ENCODE assay signal across 8 cellular contexts in the genomic region with DNA sequence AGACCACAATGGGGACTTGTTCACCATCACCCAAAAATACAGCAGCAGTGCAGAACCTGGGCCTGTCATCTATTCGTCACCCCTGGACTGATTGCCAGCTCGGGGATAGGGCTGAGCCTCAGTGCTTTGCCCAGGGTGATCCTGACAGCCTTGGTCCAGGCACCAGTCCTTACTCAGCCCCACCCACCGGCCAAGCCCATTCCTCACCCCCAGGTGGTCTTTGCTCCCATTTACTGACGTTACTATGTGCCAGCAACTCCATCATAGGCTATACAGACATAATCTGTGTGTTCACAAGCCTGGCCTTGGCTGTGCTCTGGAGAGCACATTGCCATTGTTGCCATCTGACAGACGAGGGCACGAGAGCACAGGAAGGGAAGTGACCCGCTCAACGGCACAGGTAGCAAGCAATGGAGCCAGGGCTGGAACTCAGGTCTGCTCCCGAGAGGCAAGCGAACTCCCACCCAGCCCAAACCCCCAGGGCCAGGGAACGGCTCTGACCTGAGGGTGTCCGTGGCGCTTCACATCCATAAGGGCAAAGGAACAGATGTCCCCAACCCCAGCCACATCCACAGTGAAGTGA. TPM values are rescaled to one million over a fixed set of nuclear protein-coding genes. Genes with fewer than 3 reads are reported as not detected.
DNase-seq lines count a peak whose midpoint lies in the region; ATAC-seq, FAIRE-seq and TF ChIP-seq lines count a peak whose summit lies in the region.

No MANE protein-coding gene starts in this region.

- H3K4me1 ChIP-seq in K562 (replicated peaks in 1 of 2; ENCODE audit: control insufficient read depth in 2 of 2, insufficient read depth in 2 of 2, low read length in 2 of 2), result peaks cover 24 to 73% of the 10 kb centered on the region in 2 experiments
- H3K4me1 ChIP-seq in rectal smooth muscle tissue (ENCODE audit: control insufficient read depth, insufficient read depth, low read length), result peaks cover 6% of the 10 kb centered on the region

- in situ Hi-C loops in K562 (cut with MboI), result no loop called here

- POLR2A ChIA-PET in activated CD4-positive, alpha-beta T cell treated with anti-CD3 and anti-CD28 coated beads, Interleukin-2, amount 10 ng/mL, durations not matched to agents 7 days and 5 days (lab: Charles Lee), result no interaction called here
- POLR2A ChIA-PET in K562 (lab: Yijun Ruan, JAX), result interaction anchor here (0.5 to 14.3 kb wide), 8 partner anchors 8 to 1167 kb away, joined by 3 to 146 read pairs (median 4); a partner anchor contains a TSS

- peak overlapping the region; percentile 73 to 93 for H3K9ac ChIP-seq in K562 (ENCODE audit: insufficient read depth in 1 of 2, low read depth in 2 of 2, low read length in 2 of 2)
- no peak overlapping the region for H3K9ac ChIP-seq in rectal smooth muscle tissue (ENCODE audit: low read length)

- no peak for TF ChIP-seq RAD21 in K562 (CRISPR knock-in tag; conservative IDR thresholded peaks at IDR 0.05 in 1 of 2, IDR thresholded peaks at IDR 0.05 in 1 of 2)

- H2AFZ ChIP-seq in K562 (ENCODE audit: low read depth, low read length), result peak overlapping the region; percentile 96

- no peaks in the 10 kb centered on the region for H3K9me3 Mint-ChIP-seq in activated CD4-positive, alpha-beta T cell treated with anti-CD3 and anti-CD28 coated beads, Interleukin-2, amount 10 ng/mL, durations not matched to agents 7 days and 5 days

- H3K27ac Mint-ChIP-seq in activated CD4-positive, alpha-beta T cell treated with anti-CD3 and anti-CD28 coated beads, Interleukin-2, amount 10 ng/mL, durations not matched to agents 7 days and 5 days, result peak overlapping the region; percentile 76

- peak overlapping the region; percentile 64 for H3K4me3 Mint-ChIP-seq in activated CD4-positive, alpha-beta T cell treated with anti-CD3 and anti-CD28 coated beads, Interleukin-2, amount 10 ng/mL, durations not matched to agents 7 days and 5 days

- H3K4me1 Mint-ChIP-seq in activated CD4-positive, alpha-beta T cell treated with anti-CD3 and anti-CD28 coated beads, Interleukin-2, amount 10 ng/mL, durations not matched to agents 7 days and 5 days, result peaks cover 65% of the 10 kb centered on the region

- TF ChIP-seq POLR2A in K562 (conservative IDR thresholded peaks at IDR 0.05), result no peak; the same call in 1 of the 2 replicates

- H3K27ac ChIP-seq in K562 (ENCODE audit: extremely low read depth, low read depth, low read length), result peak overlapping the region; percentile 70
- H3K27ac ChIP-seq in rectal smooth muscle tissue (ENCODE audit: low read depth, low read length), result no peak overlapping the region

- TSS peak; percentile 86 for BruUV-seq in K562 (replicated peaks; lab: Mats Ljungman, UMichigan)

- no peak for TF ChIP-seq EP300 in K562 (IDR thresholded peaks at IDR 0.05; ENCODE audit: low read length)

- ATAC-seq in K562, result no peak; the same call in 2 of the 3 replicates

- intact Hi-C loops in K562 (cut with micrococcal nuclease), result loop anchor here (10.0 kb wide), 1 partner anchor 157 kb away; no protein-coding TSS in a partner anchor

- peaks cover 33% of the 10 kb centered on the region; the same call in 2 of the 3 replicates for H3K36me3 ChIP-seq in K562 (ENCODE audit: control insufficient read depth, insufficient read depth, low read length)
- no peaks in the 10 kb centered on the region for H3K36me3 ChIP-seq in rectal smooth muscle tissue (ENCODE audit: control insufficient read depth, insufficient read depth, low read length)

- CTCF ChIA-PET in activated CD4-positive, alpha-beta T cell treated with anti-CD3 and anti-CD28 coated beads, Interleukin-2, amount 10 ng/mL, durations not matched to agents 7 days and 5 days (lab: Charles Lee), result interaction anchor here (0.5 to 8.5 kb wide), 15 partner anchors 8 to 145 kb away, joined by 3 to 79 read pairs (median 6); a partner anchor contains a TSS
- CTCF ChIA-PET in K562 (lab: Yijun Ruan, JAX; ENCODE audit: low intra/inter-chr PET ratio), result interaction anchor here (0.7 to 1.3 kb wide), 4 partner anchors 53 to 120 kb away, joined by 3 to 6 read pairs (median 4); no protein-coding TSS in a partner anchor

- no peak for TF ChIP-seq CTCF in K562 (IDR thresholded peaks at IDR 0.05 in 2 of 3, conservative IDR thresholded peaks at IDR 0.05 in 1 of 3; ENCODE audit: insufficient read depth in 2 of 3, low read depth in 1 of 3, low read length in 3 of 3)

- H3K27me3 ChIP-seq in K562 (ENCODE audit: control insufficient read depth in 2 of 2, insufficient read depth in 2 of 2, low read length in 2 of 2) (no peaks in the 10 kb centered on the region; a peak in 1 of 5 replicates), rectal smooth muscle tissue (ENCODE audit: control insufficient read depth, insufficient read depth, low read length) (peaks cover 23% of the 10 kb centered on the region)

- 27% methylated on average over 13 of the region's 13 CpGs for WGBS in K562 (ENCODE audit: insufficient coverage, low coverage, missing lambda C conversion rate)

- DNase-seq in activated CD4-positive, alpha-beta T cell treated with anti-CD3 and anti-CD28 coated beads, Interleukin-2, amount 10 ng/mL, durations not matched to agents 7 days and 5 days, result no peak
- no peak for DNase-seq in activated CD4-positive, alpha-beta T cell treated with anti-CD3 and anti-CD28 coated beads for 1 hour
- DNase-seq in MV-4-11 (lab: John Stamatoyannopoulos, UW) (peak; percentile 30), K562 (ENCODE audit: extremely low read depth in 1 of 4, low spot score in 3 of 4) (no peak), GOT3 (lab: John Stamatoyannopoulos, UW) (no peak), HCEC 1CT (no peak)
- no peak for DNase-seq in stimulated activated naive CD4-positive, alpha-beta T cell treated with Interleukin-2 at 50 U/mL for 16 hours (lab: John Stamatoyannopoulos, UW)

- H4K20me1 ChIP-seq in K562 (replicated peaks; ENCODE audit: control insufficient read depth, insufficient read depth, low read length), result no peaks in the 10 kb centered on the region

- H3K79me2 ChIP-seq in K562 (ENCODE audit: control insufficient read depth, insufficient read depth, low read length), result peaks cover 8% of the 10 kb centered on the region

- no peaks in the 10 kb centered on the region for H3K9me1 ChIP-seq in K562 (ENCODE audit: control insufficient read depth, insufficient read depth, low read length)

- peaks cover 33% of the 10 kb centered on the region for H3K27me3 Mint-ChIP-seq in activated CD4-positive, alpha-beta T cell treated with anti-CD3 and anti-CD28 coated beads, Interleukin-2, amount 10 ng/mL, durations not matched to agents 7 days and 5 days

- FAIRE-seq in K562 (lab: Jason Lieb, UNC), result peak; percentile 84

- peaks cover 17% of the 10 kb centered on the region for H3K36me3 Mint-ChIP-seq in activated CD4-positive, alpha-beta T cell treated with anti-CD3 and anti-CD28 coated beads, Interleukin-2, amount 10 ng/mL, durations not matched to agents 7 days and 5 days (ENCODE audit: low read depth)

- H3K4me3 ChIP-seq in K562 (peak overlapping the region; percentile 40), rectal smooth muscle tissue (ENCODE audit: low read length) (peak overlapping the region; percentile 47)

- H3K9me3 ChIP-seq in K562 (replicated peaks; ENCODE audit: control insufficient read depth, insufficient read depth, low read depth, low read length), result no peaks in the 10 kb centered on the region

- H3K4me2 ChIP-seq in K562 (ENCODE audit: insufficient read depth, low read length), result peak overlapping the region; percentile 95

RNA-seq across cellular contexts. Expression of a gene that starts 6.8 kb away (rescaled TPM):
- 10 to 100 TPM; 12.1 to 12.3 TPM for total RNA-seq in activated CD4-positive, alpha-beta T cell treated with anti-CD3 and anti-CD28 coated beads, Interleukin-2, amount 10 ng/mL, durations not matched to agents 7 days and 5 days
- total RNA-seq in K562 (2011; cell fraction: chromatin; rRNA removed; ENCODE audit: low replicate concordance), result 3.9 and 10.1 TPM in 2 replicates
- total RNA-seq in K562 (2011; cell fraction: nucleolus; rRNA removed), result 5.8 and 7.7 TPM in 2 replicates
- 4.8 and 12.4 TPM in 2 replicates for total RNA-seq in K562 (2011; cell fraction: nucleoplasm; rRNA removed)
- 2.0 and 2.1 TPM in 2 replicates for total RNA-seq in K562 (2014; rRNA removed)
- 0.64 and 1.2 TPM in 2 replicates for total RNA-seq in K562 (2014; rRNA removed; fragmentation: Illumina TruSeq; extraction: Trizol)
- 0.29 and 0.90 TPM in 2 replicates for total RNA-seq in K562 (2015; rRNA removed; fragmentation: Illumina TruSeq; extraction: Trizol)
- total RNA-seq in K562 (2021), result 2.2 and 4.7 TPM in 2 replicates
- 1.3 and 1.7 TPM in 2 replicates for polyA plus RNA-seq in K562 (2011; rRNA removed)
- 1.2 and 1.7 TPM in 2 replicates for polyA plus RNA-seq in K562 (2011; cell fraction: cytosol; rRNA removed)
- polyA plus RNA-seq in K562 (2011; cell fraction: nucleus; rRNA removed), result 5.9 and 13.7 TPM in 2 replicates
- 6.6 and 7.2 TPM in 2 replicates for polyA plus RNA-seq in K562 (2012)
- polyA plus RNA-seq in K562 (2014; fragmentation: Illumina TruSeq; extraction: Trizol), result 0.92 and 1.4 TPM in 2 replicates
- polyA plus RNA-seq in K562 (2014; fragmentation: Nextera tagmentation; extraction: Ambion mirVana), result 1 to 10 TPM; 5.0 to 6.9 TPM
- polyA plus RNA-seq in K562 (2014; rRNA removed), result 2.7 and 8.0 TPM in 2 replicates
- 0.27 and 0.63 TPM in 2 replicates for polyA minus RNA-seq in K562 (2011; rRNA and poly(A)+ RNA removed)
- polyA minus RNA-seq in K562 (2011; cell fraction: cytosol; rRNA and poly(A)+ RNA removed), result not detected in 2 replicates
- 1.00 and 2.6 TPM in 2 replicates for polyA minus RNA-seq in K562 (2011; cell fraction: nucleus; rRNA and poly(A)+ RNA removed)

RNA-seq across cellular contexts. Expression of a gene that starts 10.8 kb away (rescaled TPM):
- total RNA-seq in activated CD4-positive, alpha-beta T cell treated with anti-CD3 and anti-CD28 coated beads, Interleukin-2, amount 10 ng/mL, durations not matched to agents 7 days and 5 days, result 10 to 100 TPM; 57.5 to 67.8 TPM
- 193 and 406 TPM in 2 replicates for total RNA-seq in K562 (2011; cell fraction: chromatin; rRNA removed; ENCODE audit: low replicate concordance)
- total RNA-seq in K562 (2011; cell fraction: nucleolus; rRNA removed), result 266 and 270 TPM in 2 replicates
- 209 and 255 TPM in 2 replicates for total RNA-seq in K562 (2011; cell fraction: nucleoplasm; rRNA removed)
- 63.5 and 79.1 TPM in 2 replicates for total RNA-seq in K562 (2014; rRNA removed)
- 16.9 and 21.9 TPM in 2 replicates for total RNA-seq in K562 (2014; rRNA removed; fragmentation: Illumina TruSeq; extraction: Trizol)
- 36.3 and 38.0 TPM in 2 replicates for total RNA-seq in K562 (2015; rRNA removed; fragmentation: Illumina TruSeq; extraction: Trizol)
- 106 and 109 TPM in 2 replicates for total RNA-seq in K562 (2021)
- 27.0 and 42.2 TPM in 2 replicates for polyA plus RNA-seq in K562 (2011; rRNA removed)
- 44.7 and 109 TPM in 2 replicates for polyA plus RNA-seq in K562 (2011; cell fraction: cytosol; rRNA removed)
- 87.0 and 201 TPM in 2 replicates for polyA plus RNA-seq in K562 (2011; cell fraction: nucleus; rRNA removed)
- polyA plus RNA-seq in K562 (2012), result 64.3 and 65.5 TPM in 2 replicates
- 61.4 and 89.2 TPM in 2 replicates for polyA plus RNA-seq in K562 (2014; fragmentation: Illumina TruSeq; extraction: Trizol)
- polyA plus RNA-seq in K562 (2014; fragmentation: Nextera tagmentation; extraction: Ambion mirVana), result 1 to 10 TPM; 7.6 to 9.2 TPM
- 73.6 and 81.3 TPM in 2 replicates for polyA plus RNA-seq in K562 (2014; rRNA removed)
- 23.8 and 38.7 TPM in 2 replicates for polyA minus RNA-seq in K562 (2011; rRNA and poly(A)+ RNA removed)
- polyA minus RNA-seq in K562 (2011; cell fraction: cytosol; rRNA and poly(A)+ RNA removed), result 44.9 and 63.6 TPM in 2 replicates
- 54.3 and 64.6 TPM in 2 replicates for polyA minus RNA-seq in K562 (2011; cell fraction: nucleus; rRNA and poly(A)+ RNA removed)

RNA-seq across cellular contexts. Expression of a gene that starts 26.6 kb away (rescaled TPM):
- 10 to 100 TPM; 21.6 to 22.3 TPM for total RNA-seq in activated CD4-positive, alpha-beta T cell treated with anti-CD3 and anti-CD28 coated beads, Interleukin-2, amount 10 ng/mL, durations not matched to agents 7 days and 5 days
- total RNA-seq in K562 (2011; cell fraction: chromatin; rRNA removed; ENCODE audit: low replicate concordance), result 17.7 and 69.8 TPM in 2 replicates
- 82.0 and 87.6 TPM in 2 replicates for total RNA-seq in K562 (2011; cell fraction: nucleolus; rRNA removed)
- total RNA-seq in K562 (2011; cell fraction: nucleoplasm; rRNA removed), result 40.3 and 46.6 TPM in 2 replicates
- total RNA-seq in K562 (2014; rRNA removed) (121 and 170 TPM in 2 replicates), K562 (2014; rRNA removed; fragmentation: Illumina TruSeq; extraction: Trizol) (3.1 and 4.3 TPM in 2 replicates), K562 (2015; rRNA removed; fragmentation: Illumina TruSeq; extraction: Trizol) (43.2 and 45.8 TPM in 2 replicates), K562 (2021) (111 and 124 TPM in 2 replicates)
- polyA plus RNA-seq in K562 (2011; rRNA removed) (23.6 and 47.3 TPM in 2 replicates), K562 (2014; fragmentation: Illumina TruSeq; extraction: Trizol) (23.6 and 88.1 TPM in 2 replicates), K562 (2014; fragmentation: Nextera tagmentation; extraction: Ambion mirVana) (1 to 10 TPM; 1.1 to 2.9 TPM), K562 (2014; rRNA removed) (102 and 118 TPM in 2 replicates)
- polyA plus RNA-seq in K562 (2011; cell fraction: cytosol; rRNA removed), result 58.9 and 221 TPM in 2 replicates
- polyA plus RNA-seq in K562 (2011; cell fraction: nucleus; rRNA removed), result 50.4 and 106 TPM in 2 replicates
- 87.2 and 107 TPM in 2 replicates for polyA plus RNA-seq in K562 (2012)
- 11.7 and 21.2 TPM in 2 replicates for polyA minus RNA-seq in K562 (2011; rRNA and poly(A)+ RNA removed)
- 65.3 and 77.5 TPM in 2 replicates for polyA minus RNA-seq in K562 (2011; cell fraction: cytosol; rRNA and poly(A)+ RNA removed)
- 35.9 and 37.0 TPM in 2 replicates for polyA minus RNA-seq in K562 (2011; cell fraction: nucleus; rRNA and poly(A)+ RNA removed)

RNA-seq across cellular contexts. Expression of a gene that starts 30.9 kb away (rescaled TPM):
- total RNA-seq in activated CD4-positive, alpha-beta T cell treated with anti-CD3 and anti-CD28 coated beads, Interleukin-2, amount 10 ng/mL, durations not matched to agents 7 days and 5 days, result 1 to 10 TPM; 6.0 to 8.3 TPM
- total RNA-seq in K562 (2011; cell fraction: chromatin; rRNA removed; ENCODE audit: low replicate concordance), result 11.1 and 29.9 TPM in 2 replicates
- total RNA-seq in K562 (2011; cell fraction: nucleolus; rRNA removed), result 11.7 and 12.1 TPM in 2 replicates
- total RNA-seq in K562 (2011; cell fraction: nucleoplasm; rRNA removed), result 11.4 and 19.2 TPM in 2 replicates
- total RNA-seq in K562 (2014; rRNA removed) (0.32 and 1.5 TPM in 2 replicates), K562 (2014; rRNA removed; fragmentation: Illumina TruSeq; extraction: Trizol) (0.32 and 0.40 TPM in 2 replicates), K562 (2015; rRNA removed; fragmentation: Illumina TruSeq; extraction: Trizol) (0.87 and 0.98 TPM in 2 replicates), K562 (2021) (2.9 and 3.2 TPM in 2 replicates)
- polyA plus RNA-seq in K562 (2011; rRNA removed) (1.3 and 2.7 TPM in 2 replicates), K562 (2014; fragmentation: Illumina TruSeq; extraction: Trizol) (2.4 and 2.7 TPM in 2 replicates), K562 (2014; fragmentation: Nextera tagmentation; extraction: Ambion mirVana) (under 1 TPM; 0.11 to 0.44 TPM), K562 (2014; rRNA removed) (3.3 and 5.0 TPM in 2 replicates)
- polyA plus RNA-seq in K562 (2011; cell fraction: cytosol; rRNA removed), result 2.1 and 3.3 TPM in 2 replicates
- 18.1 and 42.9 TPM in 2 replicates for polyA plus RNA-seq in K562 (2011; cell fraction: nucleus; rRNA removed)
- 5.5 and 18.9 TPM in 2 replicates for polyA plus RNA-seq in K562 (2012)
- polyA minus RNA-seq in K562 (2011; rRNA and poly(A)+ RNA removed), result not detected in 2 replicates
- 0.64 and 1.5 TPM in 2 replicates for polyA minus RNA-seq in K562 (2011; cell fraction: cytosol; rRNA and poly(A)+ RNA removed)
- 2.7 and 3.0 TPM in 2 replicates for polyA minus RNA-seq in K562 (2011; cell fraction: nucleus; rRNA and poly(A)+ RNA removed)

RNA-seq across cellular contexts. Expression of a gene that starts 39.3 kb away (rescaled TPM):
- total RNA-seq in activated CD4-positive, alpha-beta T cell treated with anti-CD3 and anti-CD28 coated beads, Interleukin-2, amount 10 ng/mL, durations not matched to agents 7 days and 5 days, result under 1 TPM; 0.27 to 0.30 TPM
- 101 and 344 TPM in 2 replicates for total RNA-seq in K562 (2011; cell fraction: chromatin; rRNA removed; ENCODE audit: low replicate concordance)
- total RNA-seq in K562 (2011; cell fraction: nucleolus; rRNA removed), result 421 and 427 TPM in 2 replicates
- total RNA-seq in K562 (2011; cell fraction: nucleoplasm; rRNA removed), result 291 and 342 TPM in 2 replicates
- total RNA-seq in K562 (2014; rRNA removed) (326 and 470 TPM in 2 replicates), K562 (2014; rRNA removed; fragmentation: Illumina TruSeq; extraction: Trizol) (63.4 and 97.8 TPM in 2 replicates), K562 (2015; rRNA removed; fragmentation: Illumina TruSeq; extraction: Trizol) (215 and 218 TPM in 2 replicates), K562 (2021) (368 and 385 TPM in 2 replicates)
- polyA plus RNA-seq in K562 (2011; rRNA removed) (125 and 154 TPM in 2 replicates), K562 (2014; fragmentation: Illumina TruSeq; extraction: Trizol) (222 and 298 TPM in 2 replicates), K562 (2014; fragmentation: Nextera tagmentation; extraction: Ambion mirVana) (10 to 100 TPM; 18.1 to 29.0 TPM), K562 (2014; rRNA removed) (251 and 295 TPM in 2 replicates)
- 184 and 684 TPM in 2 replicates for polyA plus RNA-seq in K562 (2011; cell fraction: cytosol; rRNA removed)
- polyA plus RNA-seq in K562 (2011; cell fraction: nucleus; rRNA removed), result 202 and 446 TPM in 2 replicates
- 270 and 304 TPM in 2 replicates for polyA plus RNA-seq in K562 (2012)
- polyA minus RNA-seq in K562 (2011; rRNA and poly(A)+ RNA removed), result 46.2 and 123 TPM in 2 replicates
- 133 and 200 TPM in 2 replicates for polyA minus RNA-seq in K562 (2011; cell fraction: cytosol; rRNA and poly(A)+ RNA removed)
- polyA minus RNA-seq in K562 (2011; cell fraction: nucleus; rRNA and poly(A)+ RNA removed), result 111 and 144 TPM in 2 replicates
